Comparison of ENCODE assay signal across 20 cellular contexts in genomic region chr2:231186325-231186724, GRCh38.
"Had no signal": no experiment of that assay in that cellular context is flagged by ENCODE, and none has a peak within 500 bp of the region (broad histone marks: within the 10 kb centered on the region; RNA-seq: fewer than 3 reads in every experiment).

No MANE protein-coding gene starts in this region.

- H3K36me3 ChIP-seq: spleen, vagina had no signal

- H3K27me3 ChIP-seq: testis, vagina had no signal

- H3K36me3 Mint-ChIP-seq: activated naive CD4-positive, alpha-beta T cell treated with anti-CD3 and anti-CD28 coated beads, Interleukin-2, amount 50 U/mL, for 72 hours; brain; natural killer cell treated with Interleukin-12 subunit alpha and Interleukin-12 subunit beta and Interleukin-15 and Interleukin-18, amount 100 ng/mL, for 72 hours had no signal

- ATAC-seq: activated CD8-positive, alpha-beta T cell treated with anti-CD3 and anti-CD28 coated beads, Interleukin-2, amount 10 ng/mL, durations not matched to agents 7 days and 5 days; activated naive CD4-positive, alpha-beta T cell treated with anti-CD3 and anti-CD28 coated beads, Interleukin-2, amount 50 U/mL, for 72 hours; sciatic nerve; stimulated activated naive CD8-positive, alpha-beta T cell treated with anti-CD3 and anti-CD28 coated beads, Interleukin-15, amount 100 ng/mL, for 72 hours; T-helper 17 cell had no signal

- H3K9me3 ChIP-seq: spleen, testis, vagina had no signal

- H3K4me3 ChIP-seq: spleen, testis, vagina had no signal

- H3K9me3 Mint-ChIP-seq: activated naive CD4-positive, alpha-beta T cell treated with anti-CD3 and anti-CD28 coated beads, Interleukin-2, amount 50 U/mL, for 72 hours; central memory CD8-positive, alpha-beta T cell; natural killer cell treated with Interleukin-12 subunit alpha and Interleukin-12 subunit beta and Interleukin-15 and Interleukin-18, amount 100 ng/mL, for 72 hours; stimulated activated naive CD8-positive, alpha-beta T cell treated with anti-CD3 and anti-CD28 coated beads, Interleukin-15, amount 100 ng/mL, for 72 hours had no signal

- H3K4me3 Mint-ChIP-seq: activated CD8-positive, alpha-beta T cell treated with anti-CD3 and anti-CD28 coated beads, Interleukin-2, amount 10 ng/mL, durations not matched to agents 7 days and 5 days; brain; central memory CD8-positive, alpha-beta T cell; natural killer cell treated with Interleukin-12 subunit alpha and Interleukin-12 subunit beta and Interleukin-15 and Interleukin-18, amount 100 ng/mL, for 72 hours; stimulated activated naive CD8-positive, alpha-beta T cell treated with anti-CD3 and anti-CD28 coated beads, Interleukin-15, amount 100 ng/mL, for 72 hours; T-helper 17 cell had no signal

- H3K4me1 Mint-ChIP-seq: central memory CD8-positive, alpha-beta T cell; stimulated activated naive CD8-positive, alpha-beta T cell treated with anti-CD3 and anti-CD28 coated beads, Interleukin-15, amount 100 ng/mL, for 72 hours had no signal

- DNase-seq: activated CD4-positive, alpha-beta T cell treated with anti-CD3 and anti-CD28 coated beads for 4 hours; activated CD8-positive, alpha-beta memory T cell treated with anti-CD3 and anti-CD28 coated beads, Interleukin-2, amount 50 U/mL, for 4 hours; activated CD8-positive, alpha-beta T cell treated with anti-CD3 and anti-CD28 coated beads, Interleukin-2, amount 10 ng/mL, durations not matched to agents 7 days and 5 days; activated effector memory CD4-positive, alpha-beta T cell treated with anti-CD3 and anti-CD28 coated beads, Interleukin-2, amount 50 U/mL, for 16 hours; activated T-cell treated with anti-CD3 and anti-CD28 coated beads, Interleukin-2, amount 50 U/mL, for 48 hours; amniotic stem cell; dermis blood vessel endothelial cell; erythroblast; hippocampal formation; nucleus accumbens; spleen; stimulated activated naive CD8-positive, alpha-beta T cell treated with anti-CD3 and anti-CD28 coated beads, Interleukin-15, amount 100 ng/mL, for 72 hours; T-helper 17 cell; testis had no signal

- H3K27ac Mint-ChIP-seq: activated CD8-positive, alpha-beta T cell treated with anti-CD3 and anti-CD28 coated beads, Interleukin-2, amount 10 ng/mL, durations not matched to agents 7 days and 5 days; activated naive CD4-positive, alpha-beta T cell treated with anti-CD3 and anti-CD28 coated beads, Interleukin-2, amount 50 U/mL, for 72 hours; brain; natural killer cell treated with Interleukin-12 subunit alpha and Interleukin-12 subunit beta and Interleukin-15 and Interleukin-18, amount 100 ng/mL, for 72 hours; stimulated activated naive CD8-positive, alpha-beta T cell treated with anti-CD3 and anti-CD28 coated beads, Interleukin-15, amount 100 ng/mL, for 72 hours; T-helper 17 cell had no signal
